Comparison of ENCODE assay signal across 8 cellular contexts in the genomic region with DNA sequence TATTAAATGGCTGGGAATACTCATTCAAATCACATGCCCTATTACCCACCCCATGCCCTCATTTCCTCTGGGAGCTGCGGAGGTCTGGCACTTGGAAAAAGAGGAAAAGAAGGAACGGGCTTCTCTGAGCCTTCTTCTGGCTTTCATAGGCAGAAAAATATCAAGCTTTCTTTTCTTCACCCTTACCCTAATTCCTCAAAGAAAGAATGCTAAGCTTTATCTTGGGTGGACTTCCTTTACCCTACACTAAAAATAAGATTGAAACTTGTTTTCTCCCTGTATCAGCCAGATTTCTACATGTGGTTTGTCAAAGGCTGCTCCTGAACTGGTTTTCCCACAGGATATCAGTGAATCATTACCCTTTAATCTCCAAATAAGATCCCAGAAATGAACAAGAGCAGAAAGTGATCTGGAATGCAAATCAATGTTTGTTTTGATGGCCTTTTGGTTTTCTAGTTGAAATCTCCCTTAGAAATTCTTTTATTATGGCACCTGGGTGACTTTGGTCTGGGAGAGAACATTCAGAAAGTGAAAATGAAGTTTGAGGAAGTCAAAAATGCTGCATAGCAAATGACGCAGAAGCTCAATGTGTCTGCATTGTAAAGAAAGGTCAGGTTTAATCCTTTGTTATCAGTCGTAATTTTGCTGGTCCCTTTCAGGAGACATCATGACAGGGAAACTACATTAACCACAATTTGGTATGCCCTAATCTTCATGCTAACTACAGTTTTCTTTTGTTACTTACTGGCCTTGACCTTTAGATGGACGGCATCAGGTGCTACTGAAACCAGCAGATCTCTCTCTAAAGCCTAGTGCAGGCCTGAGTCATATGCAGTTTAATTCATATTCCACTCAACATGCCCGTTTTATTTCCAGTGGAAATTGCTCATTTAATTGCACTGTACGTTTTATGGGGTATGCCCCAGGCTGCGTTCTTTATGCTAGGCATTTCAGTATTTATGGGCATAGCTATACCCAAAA. TPM values are rescaled to one million over a fixed set of nuclear protein-coding genes. Genes with fewer than 3 reads are reported as not detected.
DNase-seq lines count a peak whose midpoint lies in the region; ATAC-seq, FAIRE-seq and TF ChIP-seq lines count a peak whose summit lies in the region.

No MANE protein-coding gene starts in this region.

- no TSS peak for BruUV-seq in K562 (replicated peaks; lab: Mats Ljungman, UMichigan)

- H3K4me3 Mint-ChIP-seq in activated CD4-positive, alpha-beta T cell treated with anti-CD3 and anti-CD28 coated beads, Interleukin-2, amount 10 ng/mL, durations not matched to agents 24 days and 14 days = peak overlapping the region; percentile 61

- ATAC-seq in HG02571 (IDR thresholded peaks at IDR 0.05; ENCODE audit: unreplicated experiment) = peak; percentile 48
- peak; percentile 3; the same call in 1 of the 3 replicates for ATAC-seq in K562

- no peaks in the 10 kb centered on the region for H4K20me1 ChIP-seq in K562 (replicated peaks; ENCODE audit: control insufficient read depth, insufficient read depth, low read length)

- H3K27me3 ChIP-seq in K562 (ENCODE audit: control insufficient read depth in 2 of 2, insufficient read depth in 2 of 2, low read length in 2 of 2) = no peaks in the 10 kb centered on the region
- H3K27me3 ChIP-seq in stomach smooth muscle (ENCODE audit: control insufficient read depth in 1 of 2, insufficient read depth in 2 of 2, low read length in 2 of 2) = no peaks in the 10 kb centered on the region

- H3K36me3 Mint-ChIP-seq in activated CD4-positive, alpha-beta T cell treated with anti-CD3 and anti-CD28 coated beads, Interleukin-2, amount 10 ng/mL, durations not matched to agents 24 days and 14 days (ENCODE audit: low read depth) = no peaks in the 10 kb centered on the region

- in situ Hi-C loops in K562 (cut with MboI) = loop anchor here (5.0 to 10.0 kb wide), 6 partner anchors 91 to 589 kb away; no protein-coding TSS in a partner anchor

- H3K9me3 ChIP-seq in K562 (replicated peaks; ENCODE audit: control insufficient read depth, insufficient read depth, low read depth, low read length) = no peaks in the 10 kb centered on the region
- H3K9me3 ChIP-seq in stomach smooth muscle (ENCODE audit: control insufficient read depth in 2 of 2, low read length in 2 of 2) = no peaks in the 10 kb centered on the region

- no peak for TF ChIP-seq EP300 in K562 (IDR thresholded peaks at IDR 0.05; ENCODE audit: low read length)

- H3K9me1 ChIP-seq in K562 (ENCODE audit: control insufficient read depth, insufficient read depth, low read length) = no peaks in the 10 kb centered on the region

- H3K4me1 Mint-ChIP-seq in activated CD4-positive, alpha-beta T cell treated with anti-CD3 and anti-CD28 coated beads, Interleukin-2, amount 10 ng/mL, durations not matched to agents 24 days and 14 days = peaks cover 34% of the 10 kb centered on the region

- 0 out of 4 replicates have a peak, but pooled peaks of 1 of the 2 experiments have one; percentile 12 for TF ChIP-seq RAD21 in K562 (CRISPR knock-in tag; conservative IDR thresholded peaks at IDR 0.05 in 1 of 2, IDR thresholded peaks at IDR 0.05 in 1 of 2)

- H3K27ac Mint-ChIP-seq in activated CD4-positive, alpha-beta T cell treated with anti-CD3 and anti-CD28 coated beads, Interleukin-2, amount 10 ng/mL, durations not matched to agents 24 days and 14 days = peak overlapping the region; percentile 70

- no peak for TF ChIP-seq CTCF in K562 (IDR thresholded peaks at IDR 0.05 in 2 of 3, conservative IDR thresholded peaks at IDR 0.05 in 1 of 3; ENCODE audit: insufficient read depth in 2 of 3, low read depth in 1 of 3, low read length in 3 of 3)

- WGBS in K562 (ENCODE audit: insufficient coverage, low coverage, missing lambda C conversion rate) = 40% methylated on average over 8 of the region's 8 CpGs

- H3K4me2 ChIP-seq in K562 (ENCODE audit: insufficient read depth, low read length) = peak overlapping the region; percentile 35; the same call in 1 of the 2 replicates

- no peaks in the 10 kb centered on the region for H3K79me2 ChIP-seq in K562 (ENCODE audit: control insufficient read depth, insufficient read depth, low read length)

- POLR2A ChIA-PET in K562 (lab: Yijun Ruan, JAX) = interaction anchor here (0.6 to 3.3 kb wide), 12 partner anchors 9 to 438 kb away, joined by 3 to 25 read pairs (median 4); partner anchors contain the start of gene NFE2L2

- H3K27ac ChIP-seq in K562 (ENCODE audit: extremely low read depth, low read depth, low read length) = peak overlapping the region; percentile 32; the same call in 1 of the 3 replicates
- peak overlapping the region; percentile 69 for H3K27ac ChIP-seq in stomach smooth muscle (ENCODE audit: low read length)

- H2AFZ ChIP-seq in K562 (ENCODE audit: low read depth, low read length) = peak overlapping the region; percentile 98

- TF ChIP-seq POLR2A in K562 (conservative IDR thresholded peaks at IDR 0.05) = no peak

- H3K36me3 ChIP-seq in K562 (ENCODE audit: control insufficient read depth, insufficient read depth, low read length) = no peaks in the 10 kb centered on the region
- no peaks in the 10 kb centered on the region for H3K36me3 ChIP-seq in stomach smooth muscle (ENCODE audit: control insufficient read depth in 2 of 2, insufficient read depth in 2 of 2, low read length in 2 of 2)

- CTCF ChIA-PET in K562 (lab: Yijun Ruan, JAX; ENCODE audit: low intra/inter-chr PET ratio) = interaction anchor here (0.6 to 4.1 kb wide), 5 partner anchors 90 to 558 kb away, joined by 3 to 80 read pairs (median 12); no protein-coding TSS in a partner anchor

- DNase-seq in activated CD4-positive, alpha-beta T cell treated with anti-CD3 and anti-CD28 coated beads, Interleukin-2, amount 10 ng/mL, durations not matched to agents 24 days and 14 days = peak; percentile 71
- DNase-seq in activated CD4-positive, alpha-beta T cell treated with anti-CD3 and anti-CD28 coated beads for 1 hour = no peak
- DNase-seq in NCI-H146 treated with DMSO at 0.1 percent for 48 hours (lab: John Stamatoyannopoulos, UW; ENCODE audit: unreplicated experiment) (peak; percentile 4), K562 (ENCODE audit: extremely low read depth in 1 of 4, low spot score in 3 of 4) (peak in 1 of 4 experiments; percentile 41), kidney glomerular epithelial cell (lab: John Stamatoyannopoulos, UW) (peak; percentile 74), mucosa of gallbladder (ENCODE audit: low spot score) (no peak)

- FAIRE-seq in K562 (lab: Jason Lieb, UNC) = no peak

- intact Hi-C loops in activated CD4-positive, alpha-beta T cell treated with anti-CD3 and anti-CD28 coated beads, Interleukin-2, amount 10 ng/mL, durations not matched to agents 24 days and 14 days (cut with micrococcal nuclease) = loop anchor here (1.0 to 10.0 kb wide), 6 partner anchors 46 to 599 kb away; partner anchors contain the start of gene HNRNPA3
- intact Hi-C loops in K562 (cut with micrococcal nuclease) = loop anchor here (10.0 kb wide), 2 partner anchors 319 to 469 kb away; no protein-coding TSS in a partner anchor

- H3K9ac ChIP-seq in K562 (ENCODE audit: insufficient read depth in 1 of 2, low read depth in 2 of 2, low read length in 2 of 2) = peak overlapping the region in 1 of 2 experiments; percentile 21; a peak in 1 of 4 replicates
- peak overlapping the region in 1 of 2 donors; percentile 7 for H3K9ac ChIP-seq in stomach smooth muscle (ENCODE audit: low read length in 2 of 2)

- H3K27me3 Mint-ChIP-seq in activated CD4-positive, alpha-beta T cell treated with anti-CD3 and anti-CD28 coated beads, Interleukin-2, amount 10 ng/mL, durations not matched to agents 24 days and 14 days = peaks cover 7% of the 10 kb centered on the region

- H3K4me1 ChIP-seq in K562 (replicated peaks in 1 of 2; ENCODE audit: control insufficient read depth in 2 of 2, insufficient read depth in 2 of 2, low read length in 2 of 2) (peaks cover 15 to 41% of the 10 kb centered on the region in 2 experiments), stomach smooth muscle (ENCODE audit: control insufficient read depth, insufficient read depth, low read length) (no peaks in the 10 kb centered on the region)

- H3K9me3 Mint-ChIP-seq in activated CD4-positive, alpha-beta T cell treated with anti-CD3 and anti-CD28 coated beads, Interleukin-2, amount 10 ng/mL, durations not matched to agents 24 days and 14 days = no peaks in the 10 kb centered on the region

- H3K4me3 ChIP-seq in K562 (no peak overlapping the region), stomach smooth muscle (ENCODE audit: low read length in 2 of 2) (peak overlapping the region; percentile 15 to 70)

TF ChIP-seq in K562, 482 proteins besides CTCF, POLR2A, EP300 and RAD21 (continues in another document):
- no peak for TF ChIP-seq GABPA (tag; conservative IDR thresholded peaks at IDR 0.05; ENCODE audit: low read depth)
- TF ChIP-seq ARID1B (IDR thresholded peaks at IDR 0.05) = peak; percentile 41; the same call in 1 of the 2 replicates
- no peak for TF ChIP-seq ZNF695 (CRISPR knock-in tag; IDR thresholded peaks at IDR 0.05)

RNA-seq across cellular contexts. Expression of gene HNRNPA3, which starts 46.6 kb away (rescaled TPM):
- total RNA-seq in activated CD4-positive, alpha-beta T cell treated with anti-CD3 and anti-CD28 coated beads, Interleukin-2, amount 10 ng/mL, durations not matched to agents 24 days and 14 days = 333 and 336 TPM in 2 replicates
- 113 and 428 TPM in 2 replicates for total RNA-seq in K562 (2011; cell fraction: chromatin; rRNA removed; ENCODE audit: low replicate concordance)
- total RNA-seq in K562 (2011; cell fraction: nucleolus; rRNA removed) = 48.9 and 75.0 TPM in 2 replicates
- total RNA-seq in K562 (2011; cell fraction: nucleoplasm; rRNA removed) = 198 and 354 TPM in 2 replicates
- 72.8 and 79.5 TPM in 2 replicates for total RNA-seq in K562 (2014; rRNA removed)
- total RNA-seq in K562 (2014; rRNA removed; fragmentation: Illumina TruSeq; extraction: Trizol) = 130 and 151 TPM in 2 replicates
- total RNA-seq in K562 (2015; rRNA removed; fragmentation: Illumina TruSeq; extraction: Trizol) = 112 and 114 TPM in 2 replicates
- 249 and 272 TPM in 2 replicates for total RNA-seq in K562 (2021)
- 150 and 215 TPM in 2 replicates for polyA plus RNA-seq in K562 (2011; rRNA removed)
- 28.0 and 59.6 TPM in 2 replicates for polyA plus RNA-seq in K562 (2011; cell fraction: cytosol; rRNA removed)
- 96.2 and 150 TPM in 2 replicates for polyA plus RNA-seq in K562 (2011; cell fraction: nucleus; rRNA removed)
- polyA plus RNA-seq in K562 (2012) = 364 and 720 TPM in 2 replicates
- 356 and 381 TPM in 2 replicates for polyA plus RNA-seq in K562 (2014; fragmentation: Illumina TruSeq; extraction: Trizol)
- 100 to 1,000 TPM; 108 to 192 TPM for polyA plus RNA-seq in K562 (2014; fragmentation: Nextera tagmentation; extraction: Ambion mirVana)
- polyA plus RNA-seq in K562 (2014; rRNA removed) = 381 and 428 TPM in 2 replicates
- polyA minus RNA-seq in K562 (2011; rRNA and poly(A)+ RNA removed) = 97.6 and 107 TPM in 2 replicates
- polyA minus RNA-seq in K562 (2011; cell fraction: cytosol; rRNA and poly(A)+ RNA removed) = 69.7 and 76.8 TPM in 2 replicates
- polyA minus RNA-seq in K562 (2011; cell fraction: nucleus; rRNA and poly(A)+ RNA removed) = 57.9 and 104 TPM in 2 replicates
- 128 TPM for total RNA-seq in mucosa of gallbladder

Comparison
In these comparisons a context has a peak if more than half of its experiments do, and no peak if none do; other contexts are left out.
1. DNase-seq: peak in activated CD4-positive, alpha-beta T cell treated with anti-CD3 and anti-CD28 coated beads, Interleukin-2, amount 10 ng/mL, durations not matched to agents 24 days and 14 days (single experiment), NCI-H146 treated with DMSO at 0.1 percent for 48 hours (single experiment) and kidney glomerular epithelial cell (single experiment); none in activated CD4-positive, alpha-beta T cell treated with anti-CD3 and anti-CD28 coated beads for 1 hour (single experiment) and mucosa of gallbladder (single experiment).